Comparison of ENCODE assay signal across 1 cellular context in the genomic region with DNA sequence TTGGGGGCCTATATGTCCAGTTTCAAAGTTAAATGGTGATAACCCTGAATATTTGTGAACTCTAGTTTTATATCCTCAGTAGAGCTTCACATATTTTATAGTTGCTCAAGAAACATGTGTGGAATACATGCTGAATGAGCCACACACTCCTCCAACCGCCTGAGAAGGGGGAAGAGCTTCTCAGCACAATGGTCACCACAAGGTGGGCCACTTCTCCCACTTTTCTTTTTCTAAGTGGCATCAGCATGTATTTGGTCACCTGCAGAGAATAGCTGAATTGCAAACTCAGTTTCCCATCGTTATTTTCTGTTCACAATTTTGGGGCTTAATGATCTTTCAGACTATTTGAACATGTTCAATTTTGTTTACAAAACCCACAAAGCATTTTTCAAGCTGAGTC.
TF ChIP-seq lines count a peak whose summit lies in the region.

No MANE protein-coding gene starts in this region.

TF ChIP-seq in GM12878, 131 proteins besides CTCF, POLR2A, EP300 and RAD21 (continued from another document):
- TF ChIP-seq, protein P1, sequence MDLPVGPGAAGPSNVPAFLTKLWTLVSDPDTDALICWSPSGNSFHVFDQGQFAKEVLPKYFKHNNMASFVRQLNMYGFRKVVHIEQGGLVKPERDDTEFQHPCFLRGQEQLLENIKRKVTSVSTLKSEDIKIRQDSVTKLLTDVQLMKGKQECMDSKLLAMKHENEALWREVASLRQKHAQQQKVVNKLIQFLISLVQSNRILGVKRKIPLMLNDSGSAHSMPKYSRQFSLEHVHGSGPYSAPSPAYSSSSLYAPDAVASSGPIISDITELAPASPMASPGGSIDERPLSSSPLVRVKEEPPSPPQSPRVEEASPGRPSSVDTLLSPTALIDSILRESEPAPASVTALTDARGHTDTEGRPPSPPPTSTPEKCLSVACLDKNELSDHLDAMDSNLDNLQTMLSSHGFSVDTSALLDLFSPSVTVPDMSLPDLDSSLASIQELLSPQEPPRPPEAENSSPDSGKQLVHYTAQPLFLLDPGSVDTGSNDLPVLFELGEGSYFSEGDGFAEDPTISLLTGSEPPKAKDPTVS (IDR thresholded peaks at IDR 0.05; ENCODE audit: low read depth, low read length) = no peak
- TF ChIP-seq CREB1 (IDR thresholded peaks at IDR 0.05; ENCODE audit: low read depth) (no peak), CBFB (IDR thresholded peaks at IDR 0.05; ENCODE audit: low read depth) (no peak)
